In the genomic region with DNA sequence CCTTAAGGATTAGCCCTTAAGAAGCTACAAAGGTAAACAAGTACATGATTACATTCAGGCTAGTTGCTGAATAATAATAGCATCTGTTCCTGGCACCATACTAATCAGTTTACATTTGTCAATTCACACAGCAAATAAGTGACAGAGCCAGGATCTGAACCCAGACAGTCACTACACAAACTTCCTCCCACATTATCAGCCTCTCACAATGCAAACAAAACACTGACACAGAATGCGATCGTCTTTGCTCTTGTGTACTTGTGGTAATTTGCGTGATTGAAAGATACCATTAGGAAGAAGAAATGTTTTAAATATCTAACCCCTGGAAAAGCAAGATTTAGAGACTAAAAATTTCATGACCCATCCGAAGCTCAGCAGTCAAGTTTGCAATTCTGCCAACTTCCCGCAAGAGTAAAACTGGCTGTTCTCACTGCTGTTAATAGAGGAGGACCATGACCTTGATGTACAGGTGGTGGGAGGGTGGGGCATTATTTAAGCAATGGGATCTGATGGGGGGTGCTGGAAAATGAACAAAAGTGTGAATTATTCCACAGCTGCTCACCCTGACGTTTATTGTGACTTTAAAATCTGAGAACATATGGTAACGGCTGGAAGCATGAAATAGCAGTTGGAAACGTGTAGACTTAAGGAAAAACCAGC, we compare ENCODE assay signal across 24 cellular contexts.
DNase-seq lines count a peak whose midpoint lies in the region; ATAC-seq, FAIRE-seq and TF ChIP-seq lines count a peak whose summit lies in the region.
"Had no signal": no experiment of that assay in that cellular context is flagged by ENCODE, and none has a peak within 500 bp of the region (broad histone marks: within the 10 kb centered on the region; RNA-seq: fewer than 3 reads in every experiment).

No MANE protein-coding gene starts in this region.

- H3K9me3 ChIP-seq in smooth muscle cell (replicated peaks; ENCODE audit: low read depth), result no peaks in the 10 kb centered on the region
- no peaks in the 10 kb centered on the region for H3K9me3 ChIP-seq in right cardiac atrium (ENCODE audit: control insufficient read depth, low read length)
- no peaks in the 10 kb centered on the region for H3K9me3 ChIP-seq in tibial artery
- H3K9me3 ChIP-seq: ascending aorta, neutrophil, thyroid gland had no signal

- H4K20me1 ChIP-seq in smooth muscle cell (ENCODE audit: low read depth), result no peaks in the 10 kb centered on the region

- no peak overlapping the region for H2AFZ ChIP-seq in smooth muscle cell (ENCODE audit: low read depth)
- H2AFZ ChIP-seq: GM23338 had no signal

- DNase-seq in NCI-H1092 treated with DMSO at 0.1 percent for 48 hours (lab: John Stamatoyannopoulos, UW), result peak; percentile 56
- DNase-seq in NCI-H1092 (lab: John Stamatoyannopoulos, UW), result no peak
- DNase-seq in NCI-H69 (lab: John Stamatoyannopoulos, UW), result peak; percentile 98
- peak; percentile 26 for DNase-seq in bronchial epithelial cell (ENCODE audit: low read depth)
- DNase-seq in smooth muscle cell (lab: John Stamatoyannopoulos, UW; ENCODE audit: unreplicated experiment), result no peak
- DNase-seq in right cardiac atrium, result no peak
- no peak for DNase-seq in tibial artery
- DNase-seq in ACHN, result no peak
- DNase-seq: activated CD4-positive, alpha-beta T cell treated with anti-CD3 and anti-CD28 coated beads for 48 hours; COR-L47; effector CD4-positive, alpha-beta T cell; erythroblast; foreskin keratinocyte; Kasumi-1; NCI-H1048; stimulated activated naive CD4-positive, alpha-beta T cell; thyroid gland had no signal

- no peak for TF ChIP-seq CTCF in bronchial epithelial cell (IDR thresholded peaks at IDR 0.05; ENCODE audit: insufficient read depth, low read length, severe bottlenecking)
- TF ChIP-seq CTCF in smooth muscle cell (IDR thresholded peaks at IDR 0.05; ENCODE audit: borderline replicate concordance, insufficient read depth, poor library complexity, severe bottlenecking), result no peak
- TF ChIP-seq CTCF in tibial artery (IDR thresholded peaks at IDR 0.05), result no peak

- H3K79me2 ChIP-seq in smooth muscle cell (ENCODE audit: low read depth), result no peaks in the 10 kb centered on the region

- H3K36me3 ChIP-seq in bronchial epithelial cell (ENCODE audit: control insufficient read depth, insufficient read depth, low read length) (no peaks in the 10 kb centered on the region), smooth muscle cell (ENCODE audit: low read depth) (no peaks in the 10 kb centered on the region), tibial artery (no peaks in the 10 kb centered on the region)
- H3K36me3 ChIP-seq: ascending aorta, neutrophil, thyroid gland had no signal

- H3K4me1 ChIP-seq in smooth muscle cell (ENCODE audit: low read depth) (no peaks in the 10 kb centered on the region), right cardiac atrium (ENCODE audit: control insufficient read depth, insufficient read depth, low read length) (peaks cover 7% of the 10 kb centered on the region), tibial artery (peaks cover 0 to 17% (median 14%) of the 10 kb centered on the region in 4 donors)
- H3K4me1 ChIP-seq: thyroid gland had no signal

- no peak for ATAC-seq in right cardiac atrium
- ATAC-seq: activated naive CD4-positive, alpha-beta T cell treated with anti-CD3 and anti-CD28 coated beads, Interleukin-2, amount 50 U/mL, for 72 hours; foreskin keratinocyte; GM23338 had no signal

- intact Hi-C loops in right cardiac atrium (cut with DNase I), result no loop called here
- intact Hi-C loops in tibial artery (cut with DNase I; ENCODE audit: low total_unique reads), result no loop called here

- in situ Hi-C loops in ACHN (cut with HindIII; ENCODE audit: low pct_ligation_motif_present, low pct_unique_long_range_greater_than_20kb, low sequenced_read_pairs), result no loop called here

- H3K4me3 ChIP-seq in bronchial epithelial cell (ENCODE audit: low read depth, low read length) (no peak overlapping the region), smooth muscle cell (no peak overlapping the region), right cardiac atrium (ENCODE audit: low read length) (no peak overlapping the region), tibial artery (no peak overlapping the region)
- H3K4me3 ChIP-seq: ascending aorta, GM23338, skin epidermis, thyroid gland had no signal

- peak overlapping the region; percentile 91 for H3K27ac ChIP-seq in smooth muscle cell (ENCODE audit: low read depth)
- H3K27ac ChIP-seq in right cardiac atrium (ENCODE audit: low read length), result no peak overlapping the region
- H3K27ac ChIP-seq in tibial artery, result no peak overlapping the region
- H3K27ac ChIP-seq: ascending aorta, foreskin keratinocyte, neutrophil, skin epidermis, thyroid gland had no signal

- no peaks in the 10 kb centered on the region for H3F3A ChIP-seq in smooth muscle cell (ENCODE audit: low read depth)

- no peak overlapping the region for H3K9ac ChIP-seq in smooth muscle cell (ENCODE audit: low read depth)

- no peaks in the 10 kb centered on the region for H3K27me3 ChIP-seq in bronchial epithelial cell (ENCODE audit: control insufficient read depth, insufficient read depth, low read length)
- H3K27me3 ChIP-seq in smooth muscle cell (ENCODE audit: low read depth), result no peaks in the 10 kb centered on the region
- H3K27me3 ChIP-seq in right cardiac atrium (ENCODE audit: control insufficient read depth, insufficient read depth), result no peaks in the 10 kb centered on the region
- no peaks in the 10 kb centered on the region for H3K27me3 ChIP-seq in tibial artery
- H3K27me3 ChIP-seq: ascending aorta, foreskin keratinocyte, neutrophil, thyroid gland had no signal

- WGBS in smooth muscle cell (ENCODE audit: low lambda C conversion rate), result 67% methylated on average over 8 of the region's 8 CpGs
- 81% methylated on average over 8 of the region's 8 CpGs for whole genome bisulfite sequencing in right cardiac atrium

- FAIRE-seq in bronchial epithelial cell (lab: Jason Lieb, UNC), result no peak
- FAIRE-seq: A204.1, islet of Langerhans had no signal

- no peak overlapping the region for H3K4me2 ChIP-seq in smooth muscle cell
- H3K4me2 ChIP-seq: GM23338 had no signal

Comparison
In these comparisons a context has a peak if more than half of its experiments do, and no peak if none do; other contexts are left out.
1. DNase-seq: peak in NCI-H1092 treated with DMSO at 0.1 percent for 48 hours (single experiment), NCI-H69 (single experiment) and bronchial epithelial cell (single experiment); none in NCI-H1092 (single experiment), smooth muscle cell (single experiment), right cardiac atrium (0 of 3), tibial artery (0 of 2) and ACHN (single experiment).